8 cellular contexts compared by ENCODE assay signal in the genomic region with DNA sequence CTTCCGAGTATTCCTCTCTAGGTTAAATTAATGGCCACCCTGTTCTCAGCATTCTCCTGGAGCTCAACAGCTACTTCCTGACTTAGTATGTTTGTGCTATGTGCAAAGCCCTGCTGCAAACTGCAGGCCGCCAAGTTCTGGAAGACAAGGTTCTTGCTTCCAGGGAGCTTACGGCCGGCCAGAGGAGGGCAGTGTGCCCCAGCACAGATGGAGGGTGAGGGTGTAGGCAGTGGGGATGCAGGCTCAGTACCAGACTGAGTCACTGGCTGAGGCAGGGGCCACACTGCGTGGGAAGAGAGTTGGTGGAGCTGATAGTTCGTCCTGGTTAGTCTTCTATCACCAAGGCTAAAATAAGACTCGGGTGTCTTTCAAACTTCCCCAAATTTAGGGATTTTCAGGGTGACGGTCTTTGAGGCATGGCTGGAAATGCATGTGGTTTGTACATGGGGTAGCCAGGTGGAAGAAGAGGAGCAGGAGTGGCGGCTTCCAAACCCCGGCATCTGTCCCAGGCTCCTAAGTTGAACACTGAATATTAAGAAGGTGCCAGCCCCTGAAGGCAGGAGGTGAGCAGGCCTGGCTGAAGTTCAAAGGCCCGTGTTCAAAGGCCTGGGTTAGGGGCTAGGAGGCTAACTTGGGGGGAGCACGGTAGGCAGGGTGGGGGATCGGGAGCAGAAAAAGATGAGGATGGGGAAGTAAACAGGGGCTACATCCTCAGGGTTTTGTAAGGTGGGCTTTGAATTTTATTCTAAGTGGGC. TPM values are rescaled to one million over a fixed set of nuclear protein-coding genes. Genes with fewer than 3 reads are reported as not detected.
A peak's percentile ranks its signal among the peaks of the same experiment; 100 is the strongest.
DNase-seq lines count a peak whose midpoint lies in the region; ATAC-seq and TF ChIP-seq lines count a peak whose summit lies in the region.

No MANE protein-coding gene starts in this region.

- no peaks in the 10 kb centered on the region for H4K20me1 ChIP-seq in OCI-LY1 (ENCODE audit: insufficient read depth, low read length)

- peak; percentile 67 for TF ChIP-seq CTCF in OCI-LY1 (IDR thresholded peaks at IDR 0.05; ENCODE audit: low read length)

- no peaks in the 10 kb centered on the region for H3K36me3 ChIP-seq in OCI-LY1 (ENCODE audit: insufficient read depth, low read length)

- H3K4me1 ChIP-seq in OCI-LY1 (ENCODE audit: insufficient read depth, low read length, severe bottlenecking): peaks cover 27% of the 10 kb centered on the region

- H3K36me3 Mint-ChIP-seq in immature natural killer cell: no peaks in the 10 kb centered on the region

- no peaks in the 10 kb centered on the region for H3K9me2 ChIP-seq in OCI-LY1 (ENCODE audit: low read depth, low read length)

- H3K4me1 Mint-ChIP-seq in stimulated activated naive CD8-positive, alpha-beta T cell treated with anti-CD3 and anti-CD28 coated beads, Interleukin-15, amount 100 ng/mL, for 72 hours: peaks cover 40% of the 10 kb centered on the region
- peaks cover 19 to 22% of the 10 kb centered on the region in 2 donors for H3K4me1 Mint-ChIP-seq in immature natural killer cell

- H3K4me3 Mint-ChIP-seq in stimulated activated naive CD8-positive, alpha-beta T cell treated with anti-CD3 and anti-CD28 coated beads, Interleukin-15, amount 100 ng/mL, for 72 hours: no peak overlapping the region
- H3K4me3 Mint-ChIP-seq in immature natural killer cell: no peak overlapping the region

- H3K79me2 ChIP-seq in OCI-LY1 (ENCODE audit: insufficient read depth, low read length): no peaks in the 10 kb centered on the region

- H3K9ac ChIP-seq in OCI-LY1 (ENCODE audit: low read length): no peak overlapping the region

- H3K9me3 Mint-ChIP-seq in stimulated activated naive CD8-positive, alpha-beta T cell treated with anti-CD3 and anti-CD28 coated beads, Interleukin-15, amount 100 ng/mL, for 72 hours: no peaks in the 10 kb centered on the region
- no peaks in the 10 kb centered on the region for H3K9me3 Mint-ChIP-seq in immature natural killer cell

- no peaks in the 10 kb centered on the region for H3K9me3 ChIP-seq in OCI-LY1 (ENCODE audit: low read length)

- H3K27me3 Mint-ChIP-seq in stimulated activated naive CD8-positive, alpha-beta T cell treated with anti-CD3 and anti-CD28 coated beads, Interleukin-15, amount 100 ng/mL, for 72 hours: no peaks in the 10 kb centered on the region
- H3K27me3 Mint-ChIP-seq in immature natural killer cell (ENCODE audit: low read depth in 3 of 3): peaks cover 0 to 5% (median 3%) of the 10 kb centered on the region in 3 donors

- no peak overlapping the region for H3K27ac Mint-ChIP-seq in stimulated activated naive CD8-positive, alpha-beta T cell treated with anti-CD3 and anti-CD28 coated beads, Interleukin-15, amount 100 ng/mL, for 72 hours
- H3K27ac Mint-ChIP-seq in immature natural killer cell: peak overlapping the region in 2 of 6 donors; percentile 7 to 17

- no peaks in the 10 kb centered on the region for H3K27me3 ChIP-seq in OCI-LY1 (ENCODE audit: insufficient read depth, low read length)

- H3F3A ChIP-seq in OCI-LY1 (ENCODE audit: insufficient read depth, low read length): no peaks in the 10 kb centered on the region

- in situ Hi-C loops in ACHN (cut with HindIII; ENCODE audit: low pct_ligation_motif_present, low pct_unique_long_range_greater_than_20kb, low sequenced_read_pairs): no loop called here

- TF ChIP-seq POLR2A in erythroblast (IDR thresholded peaks at IDR 0.05; ENCODE audit: low read length): no peak

- H2AFZ ChIP-seq in OCI-LY1 (ENCODE audit: low read length): no peak overlapping the region

- H3K27ac ChIP-seq in OCI-LY1 (ENCODE audit: low read depth, low read length, poor library complexity, severe bottlenecking): no peak overlapping the region

- H3K4me3 ChIP-seq in OCI-LY1 (ENCODE audit: low read depth, low read length, poor library complexity, severe bottlenecking): no peak overlapping the region

- H3K4me2 ChIP-seq in OCI-LY1 (ENCODE audit: low read length): no peak overlapping the region

- ATAC-seq in stimulated activated naive CD8-positive, alpha-beta T cell treated with anti-CD3 and anti-CD28 coated beads, Interleukin-15, amount 100 ng/mL, for 72 hours: peak; percentile 22

- DNase-seq in ACHN (peak; percentile 53), ELF-1 (ENCODE audit: low read depth, low spot score) (peak; percentile 42), erythroblast (lab: John Stamatoyannopoulos, UW) (peak; percentile 27 to 42), immature natural killer cell (no peak), NCI-H128 (lab: John Stamatoyannopoulos, UW; ENCODE audit: unreplicated experiment) (no peak), NCI-H2081 (lab: John Stamatoyannopoulos, UW) (no peak)
- peak in 1 of 2 donors; percentile 32 for DNase-seq in stimulated activated naive CD8-positive, alpha-beta T cell treated with anti-CD3 and anti-CD28 coated beads, Interleukin-15, amount 100 ng/mL, for 72 hours

RNA-seq across cellular contexts. Expression of gene ELK4, which starts 42.9 kb away (rescaled TPM):
- 1 to 10 TPM; 2.8 to 5.7 (median 3.0) TPM for polyA plus RNA-seq in immature natural killer cell

Comparison
In these comparisons a context has a peak if more than half of its experiments do, and no peak if none do; other contexts are left out.
1. DNase-seq: peak in ACHN (single experiment), ELF-1 (single experiment) and erythroblast (2 of 2); none in immature natural killer cell (0 of 3), NCI-H128 (single experiment) and NCI-H2081 (0 of 2).